ENCODE assay signal across 15 cellular contexts in genomic region chr1:186865861-186866260, GRCh38. TPM values are rescaled to one million over a fixed set of nuclear protein-coding genes. Genes with fewer than 3 reads are reported as not detected.
DNase-seq lines count a peak whose midpoint lies in the region; ATAC-seq, FAIRE-seq and TF ChIP-seq lines count a peak whose summit lies in the region.
"Had no signal": no experiment of that assay in that cellular context is flagged by ENCODE, and none has a peak within 500 bp of the region (broad histone marks: within the 10 kb centered on the region; RNA-seq: fewer than 3 reads in every experiment).

No MANE protein-coding gene starts in this region.

- H3K4me2 ChIP-seq in SK-N-SH = no peak overlapping the region
- H3K4me2 ChIP-seq: BLaER1 had no signal

- H3K4me3 ChIP-seq in SK-N-SH (ENCODE audit: low read depth in 2 of 2, low read length in 1 of 2) (no peak overlapping the region), fibroblast of the aortic adventitia (ENCODE audit: low read depth, low read length) (no peak overlapping the region)
- H3K4me3 ChIP-seq: BLaER1, SJSA1 had no signal

- no peak for TF ChIP-seq RAD21 in SK-N-SH (IDR thresholded peaks at IDR 0.05; ENCODE audit: low read length)

- WGBS in SK-N-SH (ENCODE audit: low lambda C conversion rate) = 13% methylated on average over 3 of the region's 3 CpGs

- POLR2A ChIA-PET in SK-N-SH (lab: Yijun Ruan, JAX) = no interaction called here

- no peak overlapping the region for H3K9ac ChIP-seq in SK-N-SH
- H3K9ac ChIP-seq: BLaER1 had no signal

- TF ChIP-seq EP300 in SK-N-SH (IDR thresholded peaks at IDR 0.05; ENCODE audit: borderline replicate concordance in 1 of 2, low read depth in 1 of 2, low read length in 1 of 2) = peak in 1 of 2 experiments; percentile 26; a peak in 1 of 4 replicates

- no peak overlapping the region for H2AFZ ChIP-seq in SK-N-SH (ENCODE audit: low read depth)

- TF ChIP-seq CTCF in D721Med (IDR thresholded peaks at IDR 0.05; ENCODE audit: insufficient read depth, missing control alignments) (no peak), SK-N-SH (IDR thresholded peaks at IDR 0.05) (no peak), fibroblast of the aortic adventitia (IDR thresholded peaks at IDR 0.05; ENCODE audit: insufficient read depth, low read length) (no peak)

- H3K27ac ChIP-seq in SK-N-SH (ENCODE audit: low read depth in 2 of 2, low read length in 1 of 2) = no peak overlapping the region
- H3K27ac ChIP-seq: BLaER1, SJSA1 had no signal

- no peaks in the 10 kb centered on the region for H3K27me3 ChIP-seq in SK-N-SH (ENCODE audit: insufficient read depth)
- H3K27me3 ChIP-seq: BLaER1, SJSA1 had no signal

- FAIRE-seq in D721Med (lab: Jason Lieb, UNC) (peak; percentile 6), H54 (lab: Jason Lieb, UNC) (peak; percentile 6)

- H3K36me3 ChIP-seq in SK-N-SH (replicated peaks in 1 of 2; ENCODE audit: control insufficient read depth in 1 of 2, insufficient read depth in 2 of 2, low read length in 1 of 2) = no peaks in the 10 kb centered on the region
- H3K36me3 ChIP-seq: BLaER1, SJSA1 had no signal

- H4K20me1 ChIP-seq in SK-N-SH (ENCODE audit: insufficient read depth) = no peaks in the 10 kb centered on the region
- H4K20me1 ChIP-seq: BLaER1 had no signal

- TF ChIP-seq POLR2A in H54 (IDR thresholded peaks at IDR 0.05; ENCODE audit: low read depth, low read length) = no peak

- H3K79me2 ChIP-seq in SK-N-SH (ENCODE audit: insufficient read depth) = no peaks in the 10 kb centered on the region

- ATAC-seq in HG03025 (IDR thresholded peaks at IDR 0.05; ENCODE audit: low FRiP score, unreplicated experiment) = no peak
- ATAC-seq: PC-3 had no signal

- no peak for DNase-seq in D721Med (ENCODE audit: insufficient read length, low spot score)
- no peak for DNase-seq in H54 (ENCODE audit: insufficient read length, low spot score)
- DNase-seq in SK-N-SH = no peak
- peak; percentile 46 for DNase-seq in fibroblast of the aortic adventitia (ENCODE audit: low read depth)
- DNase-seq in NK-92 treated with Interleukin-12 subunit alpha and Interleukin-12 subunit beta, amount 100 ng/mL, for 24 hours (lab: John Stamatoyannopoulos, UW) = no peak
- DNase-seq in NCI-H2227 treated with DMSO at 0.1 percent for 48 hours (lab: John Stamatoyannopoulos, UW) = no peak
- DNase-seq: CD8-positive, alpha-beta memory T cell; HCEC 1CT; NCI-H1105 treated with DMSO at 0.1 percent for 48 hours; NCI-H187; NCI-H510A; PC-3 had no signal

- no peaks in the 10 kb centered on the region for H3F3A ChIP-seq in SK-N-SH (replicated peaks; ENCODE audit: insufficient read depth)

- H3K9me2 ChIP-seq in SK-N-SH = no peaks in the 10 kb centered on the region

- H3K9me3 ChIP-seq in SK-N-SH = no peaks in the 10 kb centered on the region
- H3K9me3 ChIP-seq: BLaER1, SJSA1 had no signal

- H3K4me1 ChIP-seq in SK-N-SH (ENCODE audit: control insufficient read depth in 1 of 2, insufficient read depth in 2 of 2, low read depth in 1 of 2, low read length in 1 of 2) = no peaks in the 10 kb centered on the region; a peak in 1 of 4 replicates
- H3K4me1 ChIP-seq: BLaER1, SJSA1 had no signal

- CTCF ChIA-PET in SK-N-SH (lab: Yijun Ruan, JAX) = no interaction called here

TF ChIP-seq in SK-N-SH, 30 proteins besides CTCF, POLR2A, EP300 and RAD21:
- TF ChIP-seq JUND (IDR thresholded peaks at IDR 0.05) = peak; percentile 40; the same call in 1 of the 2 replicates
- TF ChIP-seq NFIC (IDR thresholded peaks at IDR 0.05; ENCODE audit: borderline replicate concordance) = peak; percentile 39; the same call in 1 of the 2 replicates
- TF ChIP-seq PBX3 (IDR thresholded peaks at IDR 0.05) = peak; percentile 93
- no peak for TF ChIP-seq RFX5 (IDR thresholded peaks at IDR 0.05; ENCODE audit: low read length)
TF ChIP-seq in SK-N-SH: peak in this region for 3.

RNA-seq across cellular contexts. Expression of gene PLA2G4A, which starts 37.1 kb away (rescaled TPM):
- 0.26 and 0.49 TPM in 2 replicates for polyA plus RNA-seq in SK-N-SH (2012; rRNA removed)
- 0.51 and 0.58 TPM in 2 replicates for polyA plus RNA-seq in SK-N-SH (2012; cell fraction: cytosol; rRNA removed)
- polyA plus RNA-seq in SK-N-SH (2012; cell fraction: nucleus; rRNA removed) = 0.14 and 0.31 TPM in 2 replicates
- 7.3 and 74.7 TPM in 2 replicates for total RNA-seq in fibroblast of the aortic adventitia (ENCODE audit: low replicate concordance)
- polyA plus RNA-seq: CD8-positive, alpha-beta memory T cell had no signal
